In genomic region chr22:42142771-42143461, GRCh38 we compare ENCODE assay signal across 16 cellular contexts. TPM values are rescaled to one million over a fixed set of nuclear protein-coding genes. Genes with fewer than 3 reads are reported as not detected.
DNase-seq lines count a peak whose midpoint lies in the region; ATAC-seq, FAIRE-seq and TF ChIP-seq lines count a peak whose summit lies in the region.
"Had no signal": no experiment of that assay in that cellular context is flagged by ENCODE, and none has a peak within 500 bp of the region (broad histone marks: within the 10 kb centered on the region; RNA-seq: fewer than 3 reads in every experiment).

No MANE protein-coding gene starts in this region.

- H3K4me1 ChIP-seq in kidney (ENCODE audit: control insufficient read depth in 1 of 2, insufficient read depth in 1 of 2, low read depth in 1 of 2, low read length in 2 of 2): no peaks in the 10 kb centered on the region
- no peaks in the 10 kb centered on the region for H3K4me1 ChIP-seq in mesenchymal stem cell (ENCODE audit: control insufficient read depth, insufficient read depth, low read depth, low read length)
- H3K4me1 ChIP-seq: HAP-1 had no signal

- no peak overlapping the region for H2BK15ac ChIP-seq in mesenchymal stem cell (ENCODE audit: low read depth, poor library complexity, severe bottlenecking)

- no peak overlapping the region for H3K23ac ChIP-seq in mesenchymal stem cell (ENCODE audit: low read length in 2 of 2)

- H3K79me1 ChIP-seq in mesenchymal stem cell (replicated peaks; ENCODE audit: low read length, poor library complexity, severe bottlenecking): no peaks in the 10 kb centered on the region

- no peak overlapping the region for H2AK5ac ChIP-seq in mesenchymal stem cell (ENCODE audit: low read length, severe bottlenecking)

- H4K8ac ChIP-seq in mesenchymal stem cell (ENCODE audit: low read length): no peak overlapping the region

- H3K36me3 ChIP-seq in H7 (replicated peaks; ENCODE audit: control insufficient read depth, insufficient read depth, low read length): peaks cover 1% of the 10 kb centered on the region
- H3K36me3 ChIP-seq in kidney (ENCODE audit: control insufficient read depth in 1 of 2, insufficient read depth in 2 of 2, low read length in 2 of 2): peaks cover 0 to 3% of the 10 kb centered on the region in 2 donors
- peaks cover 0 to 29% of the 10 kb centered on the region in 2 experiments for H3K36me3 ChIP-seq in mesenchymal stem cell (ENCODE audit: control insufficient read depth in 1 of 2, insufficient read depth in 2 of 2, low read depth in 1 of 2, low read length in 2 of 2)
- H3K36me3 ChIP-seq: HAP-1 had no signal

- H3K14ac ChIP-seq in mesenchymal stem cell (ENCODE audit: low read length in 2 of 2): no peak overlapping the region

- H2BK12ac ChIP-seq in mesenchymal stem cell (ENCODE audit: low read length in 2 of 2): no peak overlapping the region

- DNase-seq in H7 (peak; percentile 79), kidney (peak; percentile 69), mesenchymal stem cell (no peak), GM19239 (ENCODE audit: insufficient read length, low spot score) (no peak), NCI-H69 (lab: John Stamatoyannopoulos, UW) (no peak), MV-4-11 (lab: John Stamatoyannopoulos, UW) (no peak)
- DNase-seq: ACHN; C1 segment of cervical spinal cord; Calu3; CD4-positive, alpha-beta T cell; DMS 273 treated with DMSO at 0.1 percent for 48 hours; GOT3; HFFc6 had no signal

- H3K4me2 ChIP-seq in mesenchymal stem cell (ENCODE audit: low read length, poor library complexity, severe bottlenecking): no peak overlapping the region

- H3K4ac ChIP-seq in mesenchymal stem cell (ENCODE audit: low read depth in 1 of 2, low read length in 2 of 2): no peak overlapping the region

- H3K27ac ChIP-seq in kidney (ENCODE audit: low read depth in 2 of 2, low read length in 2 of 2): no peak overlapping the region
- no peak overlapping the region for H3K27ac ChIP-seq in mesenchymal stem cell (ENCODE audit: low read length, poor library complexity, severe bottlenecking)

- no peak overlapping the region for H3K18ac ChIP-seq in mesenchymal stem cell (ENCODE audit: low read depth in 1 of 2, low read length in 2 of 2)

- H3K4me3 ChIP-seq in H7 (ENCODE audit: insufficient read depth, low read depth, low read length) (no peak overlapping the region), kidney (ENCODE audit: low read length in 2 of 2) (no peak overlapping the region), mesenchymal stem cell (ENCODE audit: insufficient read depth in 1 of 2, low read depth in 1 of 2, low read length in 2 of 2) (no peak overlapping the region)
- H3K4me3 ChIP-seq: HAP-1, K562 had no signal

- H2BK120ac ChIP-seq in mesenchymal stem cell (ENCODE audit: low read depth, low read length): no peak overlapping the region

- no peak for TF ChIP-seq CTCF in kidney (IDR thresholded peaks at IDR 0.05; ENCODE audit: borderline replicate concordance, extremely low read depth, insufficient read depth)

- peak overlapping the region; percentile 27 for H4K91ac ChIP-seq in mesenchymal stem cell (ENCODE audit: low read length)

- H2AFZ ChIP-seq in mesenchymal stem cell (ENCODE audit: low read depth, low read length): no peak overlapping the region

- H2BK5ac ChIP-seq in mesenchymal stem cell (ENCODE audit: low read depth, low read length, poor library complexity, severe bottlenecking): no peak overlapping the region

- intact Hi-C loops in kidney (cut with DNase I): no loop called here

- FAIRE-seq in kidney (lab: Jason Lieb, UNC): no peak
- FAIRE-seq in GM19239 (lab: Jason Lieb, UNC): no peak
- FAIRE-seq: K562 had no signal

- ATAC-seq in GM21619 (IDR thresholded peaks at IDR 0.05; ENCODE audit: unreplicated experiment): no peak
- ATAC-seq: K562 had no signal

- H3K9me3 ChIP-seq in kidney (ENCODE audit: control insufficient read depth in 1 of 2, low read length in 2 of 2): no peaks in the 10 kb centered on the region
- H3K9me3 ChIP-seq in mesenchymal stem cell (ENCODE audit: control insufficient read depth, low read length): no peaks in the 10 kb centered on the region
- H3K9me3 ChIP-seq: HAP-1 had no signal

- no peak overlapping the region for H3K9ac ChIP-seq in kidney (ENCODE audit: low read length in 2 of 2)
- no peak overlapping the region for H3K9ac ChIP-seq in mesenchymal stem cell (ENCODE audit: low read length)

- H3K27me3 ChIP-seq in H7 (ENCODE audit: control insufficient read depth, insufficient read depth, low read length) (no peaks in the 10 kb centered on the region), mesenchymal stem cell (ENCODE audit: control insufficient read depth in 1 of 2, insufficient read depth in 1 of 2, low read length in 2 of 2) (no peaks in the 10 kb centered on the region)

- 95% methylated on average over 40 of the region's 54 CpGs for WGBS in mesenchymal stem cell

RNA-seq across cellular contexts. Expression of gene CYP2D6, which starts 12.3 kb away (rescaled TPM):
- total RNA-seq in H7 (2014; rRNA removed; shearing (Covaris generic)): 1.0 and 1.4 TPM in 2 replicates
- total RNA-seq in kidney: 3.2 TPM
- polyA plus RNA-seq in kidney (ENCODE audit: insufficient read depth, low read depth, low replicate concordance): 0.39 TPM
- polyA plus RNA-seq in mesenchymal stem cell (2013, experiment 1 of 2): 0.17 TPM
- 0.25 TPM for polyA plus RNA-seq in mesenchymal stem cell (2013, experiment 2 of 2)

RNA-seq across cellular contexts. Expression of gene NDUFA6, which starts 52.3 kb away (rescaled TPM):
- 62.3 and 65.0 TPM in 2 replicates for total RNA-seq in H7 (2014; rRNA removed; shearing (Covaris generic))
- total RNA-seq in kidney: 69.0 TPM
- polyA plus RNA-seq in kidney (ENCODE audit: insufficient read depth, low read depth, low replicate concordance): 317 TPM
- polyA plus RNA-seq in mesenchymal stem cell (2013, experiment 1 of 2): 128 TPM
- 131 TPM for polyA plus RNA-seq in mesenchymal stem cell (2013, experiment 2 of 2)

Comparison
In these comparisons a context has a peak if more than half of its experiments do, and no peak if none do; other contexts are left out.
1. DNase-seq: peak in H7 (single experiment) and kidney (single experiment); none in mesenchymal stem cell (single experiment), GM19239 (single experiment), NCI-H69 (single experiment) and MV-4-11 (single experiment).